In the genomic region with DNA sequence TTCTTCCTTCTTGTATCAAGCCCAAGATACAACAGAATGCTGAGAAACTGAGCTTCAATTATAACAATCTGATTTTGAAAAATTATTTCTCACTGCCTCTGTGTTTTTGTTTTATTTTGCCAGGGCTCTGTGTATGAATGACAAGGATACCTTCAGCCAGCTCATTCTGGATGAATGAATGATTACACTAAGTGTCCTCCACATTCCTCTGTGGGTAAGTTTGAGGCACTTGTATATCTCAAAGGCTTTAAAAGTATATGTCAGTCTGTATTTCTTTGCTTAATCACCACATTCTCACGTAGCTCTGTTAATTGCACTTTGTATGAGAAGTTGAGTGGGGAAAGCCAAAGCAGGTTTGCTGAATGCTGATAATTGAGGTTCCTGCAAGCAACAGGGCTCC, we compare ENCODE assay signal across 24 cellular contexts.
DNase-seq lines count a peak whose midpoint lies in the region; ATAC-seq and TF ChIP-seq lines count a peak whose summit lies in the region.
"Had no signal": no experiment of that assay in that cellular context is flagged by ENCODE, and none has a peak within 500 bp of the region (broad histone marks: within the 10 kb centered on the region; RNA-seq: fewer than 3 reads in every experiment).

No MANE protein-coding gene starts in this region.

- peak overlapping the region; percentile 41 for H3K4me2 ChIP-seq in smooth muscle cell
- H3K4me2 ChIP-seq: KMS-11 had no signal

- H3K36me3 Mint-ChIP-seq in natural killer cell treated with Interleukin-12 subunit alpha and Interleukin-12 subunit beta and Interleukin-15 and Interleukin-18, amount 100 ng/mL, for 72 hours, result peaks cover 23% of the 10 kb centered on the region
- no peaks in the 10 kb centered on the region for H3K36me3 Mint-ChIP-seq in natural killer cell
- H3K36me3 Mint-ChIP-seq in WTC11, result peaks cover 16% of the 10 kb centered on the region
- H3K36me3 Mint-ChIP-seq: CD8-positive, alpha-beta memory T cell had no signal

- no peaks in the 10 kb centered on the region for H3K9me3 Mint-ChIP-seq in natural killer cell treated with Interleukin-12 subunit alpha and Interleukin-12 subunit beta and Interleukin-15 and Interleukin-18, amount 100 ng/mL, for 72 hours
- H3K9me3 Mint-ChIP-seq in natural killer cell (no peaks in the 10 kb centered on the region), WTC11 (peaks cover 4% of the 10 kb centered on the region; the same call in 1 of the 2 replicates)
- H3K9me3 Mint-ChIP-seq: CD8-positive, alpha-beta memory T cell; H9 had no signal

- intact Hi-C loops in natural killer cell (cut with micrococcal nuclease), result no loop called here

- H3F3A ChIP-seq in smooth muscle cell (ENCODE audit: low read depth), result peaks cover 22% of the 10 kb centered on the region

- peak overlapping the region; percentile 8 to 64 for H3K27ac Mint-ChIP-seq in natural killer cell treated with Interleukin-12 subunit alpha and Interleukin-12 subunit beta and Interleukin-15 and Interleukin-18, amount 100 ng/mL, for 72 hours
- H3K27ac Mint-ChIP-seq in natural killer cell (no peak overlapping the region), WTC11 (peak overlapping the region; percentile 54; the same call in 1 of the 2 replicates)
- H3K27ac Mint-ChIP-seq: CD8-positive, alpha-beta memory T cell had no signal

- no peak overlapping the region for H3K4me3 ChIP-seq in smooth muscle cell
- H3K4me3 ChIP-seq: Peyer's patch, SJCRH30 had no signal

- TF ChIP-seq CTCF in natural killer cell (IDR thresholded peaks at IDR 0.05) (no peak), WTC11 (IDR thresholded peaks at IDR 0.05) (no peak), smooth muscle cell (IDR thresholded peaks at IDR 0.05; ENCODE audit: borderline replicate concordance, insufficient read depth, poor library complexity, severe bottlenecking) (no peak)

- H3K9ac ChIP-seq in smooth muscle cell (ENCODE audit: low read depth), result no peak overlapping the region
- H3K9ac ChIP-seq: KMS-11 had no signal

- no peaks in the 10 kb centered on the region for H3K79me2 ChIP-seq in smooth muscle cell (ENCODE audit: low read depth)

- ATAC-seq in natural killer cell treated with Interleukin-12 subunit alpha and Interleukin-12 subunit beta and Interleukin-15 and Interleukin-18, amount 100 ng/mL, for 72 hours, result no peak
- no peak for ATAC-seq in natural killer cell
- ATAC-seq in WTC11, result no peak
- no peak for ATAC-seq in HG02870 (IDR thresholded peaks at IDR 0.05; ENCODE audit: unreplicated experiment)

- DNase-seq in natural killer cell treated with Interleukin-12 subunit alpha and Interleukin-12 subunit beta and Interleukin-15 and Interleukin-18, amount 100 ng/mL, for 72 hours (ENCODE audit: low spot score), result no peak
- DNase-seq in natural killer cell (no peak), WTC11 (ENCODE audit: low spot score) (no peak), kidney glomerular epithelial cell (lab: John Stamatoyannopoulos, UW) (peak; percentile 46), smooth muscle cell (lab: John Stamatoyannopoulos, UW; ENCODE audit: unreplicated experiment) (no peak), MV-4-11 (lab: John Stamatoyannopoulos, UW) (no peak), COLO668 (lab: John Stamatoyannopoulos, UW; ENCODE audit: unreplicated experiment) (no peak)
- DNase-seq: 8988T; CD8-positive, alpha-beta memory T cell; DMS53; EL; GF-D8; H9; NCI-H1048; NCI-H1436 treated with DMSO at 0.1 percent for 48 hours; NCI-H2029 treated with DMSO at 0.1 percent for 48 hours; NCI-H345; NCI-H524 treated with DMSO at 0.1 percent for 48 hours; NCI-H82; Peyer's patch; SJCRH30 had no signal

- peaks cover 12% of the 10 kb centered on the region for H3K4me1 ChIP-seq in smooth muscle cell (ENCODE audit: low read depth)
- H3K4me1 ChIP-seq: Peyer's patch, SJCRH30 had no signal

- peaks cover 0 to 8% of the 10 kb centered on the region in 2 donors for H3K27me3 Mint-ChIP-seq in natural killer cell treated with Interleukin-12 subunit alpha and Interleukin-12 subunit beta and Interleukin-15 and Interleukin-18, amount 100 ng/mL, for 72 hours
- H3K27me3 Mint-ChIP-seq in natural killer cell (ENCODE audit: low read depth in 2 of 2) (peaks cover 4 to 8% of the 10 kb centered on the region in 2 donors), WTC11 (ENCODE audit: low read depth) (no peaks in the 10 kb centered on the region)
- H3K27me3 Mint-ChIP-seq: CD8-positive, alpha-beta memory T cell had no signal

- no peaks in the 10 kb centered on the region for H3K36me3 ChIP-seq in smooth muscle cell (ENCODE audit: low read depth)
- H3K36me3 ChIP-seq: Peyer's patch had no signal

- no peak overlapping the region for H3K4me3 Mint-ChIP-seq in natural killer cell treated with Interleukin-12 subunit alpha and Interleukin-12 subunit beta and Interleukin-15 and Interleukin-18, amount 100 ng/mL, for 72 hours
- H3K4me3 Mint-ChIP-seq in natural killer cell (no peak overlapping the region), WTC11 (no peak overlapping the region)
- H3K4me3 Mint-ChIP-seq: CD8-positive, alpha-beta memory T cell; H9 had no signal

- POLR2A ChIA-PET in WTC11 (lab: Charles Lee), result interaction anchor here (0.9 kb wide), 1 partner anchor 21 kb away, joined by 3 read pairs; no protein-coding TSS in a partner anchor

- no peaks in the 10 kb centered on the region for H3K9me3 ChIP-seq in smooth muscle cell (replicated peaks; ENCODE audit: low read depth)
- H3K9me3 ChIP-seq: Peyer's patch, SJCRH30 had no signal

- H4K20me1 ChIP-seq in smooth muscle cell (ENCODE audit: low read depth), result no peaks in the 10 kb centered on the region

- peak overlapping the region; percentile 74 for H3K27ac ChIP-seq in smooth muscle cell (ENCODE audit: low read depth)
- H3K27ac ChIP-seq: C4-2B, KMS-11, Peyer's patch, SJCRH30 had no signal

- H3K4me1 Mint-ChIP-seq in natural killer cell treated with Interleukin-12 subunit alpha and Interleukin-12 subunit beta and Interleukin-15 and Interleukin-18, amount 100 ng/mL, for 72 hours (ENCODE audit: low read depth in 2 of 2), result peaks cover 5 to 13% of the 10 kb centered on the region in 2 donors
- H3K4me1 Mint-ChIP-seq in natural killer cell (no peaks in the 10 kb centered on the region), WTC11 (no peaks in the 10 kb centered on the region; the same call in 1 of the 2 replicates)

- no peak overlapping the region for H2AFZ ChIP-seq in smooth muscle cell (ENCODE audit: low read depth)

- H3K27me3 ChIP-seq in smooth muscle cell (ENCODE audit: low read depth), result no peaks in the 10 kb centered on the region
- H3K27me3 ChIP-seq: Peyer's patch, SJCRH30 had no signal

- 8% methylated on average over 1 of the region's 1 CpG for WGBS in smooth muscle cell (ENCODE audit: low lambda C conversion rate)

- CTCF ChIA-PET in WTC11 (lab: Charles Lee), result no interaction called here

TF ChIP-seq in WTC11, 78 proteins besides CTCF, POLR2A, EP300 and RAD21:
- no peak for TF ChIP-seq ZNF317 (CRISPR knock-in tag; IDR thresholded peaks at IDR 0.05; ENCODE audit: borderline replicate concordance, low read depth)
- TF ChIP-seq HMGA2 (CRISPR knock-in tag; IDR thresholded peaks at IDR 0.05), result no peak
- no peak for TF ChIP-seq ZNF416 (CRISPR knock-in tag; IDR thresholded peaks at IDR 0.05)
- TF ChIP-seq, protein P1, sequence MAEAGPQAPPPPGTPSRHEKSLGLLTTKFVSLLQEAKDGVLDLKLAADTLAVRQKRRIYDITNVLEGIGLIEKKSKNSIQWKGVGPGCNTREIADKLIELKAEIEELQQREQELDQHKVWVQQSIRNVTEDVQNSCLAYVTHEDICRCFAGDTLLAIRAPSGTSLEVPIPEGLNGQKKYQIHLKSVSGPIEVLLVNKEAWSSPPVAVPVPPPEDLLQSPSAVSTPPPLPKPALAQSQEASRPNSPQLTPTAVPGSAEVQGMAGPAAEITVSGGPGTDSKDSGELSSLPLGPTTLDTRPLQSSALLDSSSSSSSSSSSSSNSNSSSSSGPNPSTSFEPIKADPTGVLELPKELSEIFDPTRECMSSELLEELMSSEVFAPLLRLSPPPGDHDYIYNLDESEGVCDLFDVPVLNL (CRISPR knock-in tag; IDR thresholded peaks at IDR 0.05; ENCODE audit: borderline replicate concordance, low read depth), result no peak
- TF ChIP-seq, protein P2, sequence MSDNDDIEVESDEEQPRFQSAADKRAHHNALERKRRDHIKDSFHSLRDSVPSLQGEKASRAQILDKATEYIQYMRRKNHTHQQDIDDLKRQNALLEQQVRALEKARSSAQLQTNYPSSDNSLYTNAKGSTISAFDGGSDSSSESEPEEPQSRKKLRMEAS (CRISPR knock-in tag; IDR thresholded peaks at IDR 0.05), result no peak
- TF ChIP-seq MYBL2 (CRISPR knock-in tag; IDR thresholded peaks at IDR 0.05), result no peak

Comparison
In these comparisons a context has a peak if more than half of its experiments do, and no peak if none do; other contexts are left out.
1. H3K27ac Mint-ChIP-seq: peak in natural killer cell treated with Interleukin-12 subunit alpha and Interleukin-12 subunit beta and Interleukin-15 and Interleukin-18, amount 100 ng/mL, for 72 hours (2 of 2) and WTC11 (single experiment); none in natural killer cell (0 of 2).